In genomic region chr9:76321185-76321828, GRCh38 we compare ENCODE assay signal across 12 cellular contexts.
A peak's percentile ranks its signal among the peaks of the same experiment; 100 is the strongest.
DNase-seq lines count a peak whose midpoint lies in the region; TF ChIP-seq lines count a peak whose summit lies in the region.
"Had no signal": no experiment of that assay in that cellular context is flagged by ENCODE, and none has a peak within 500 bp of the region (broad histone marks: within the 10 kb centered on the region; RNA-seq: fewer than 3 reads in every experiment).

No MANE protein-coding gene starts in this region.

- H3K36me3 ChIP-seq in Caco-2 (ENCODE audit: control insufficient read depth, insufficient read depth, low read length), result no peaks in the 10 kb centered on the region

- no peaks in the 10 kb centered on the region for H3K4me1 ChIP-seq in Caco-2
- H3K4me1 ChIP-seq: psoas muscle had no signal

- no peaks in the 10 kb centered on the region for H3K4me1 Mint-ChIP-seq in Caco-2 (ENCODE audit: low read depth, unreplicated experiment)

- H3K27me3 ChIP-seq in Caco-2 (replicated peaks; ENCODE audit: control insufficient read depth, insufficient read depth, low read length), result no peaks in the 10 kb centered on the region

- H3K9me3 ChIP-seq in Caco-2, result no peaks in the 10 kb centered on the region
- H3K9me3 ChIP-seq: psoas muscle had no signal

- no peaks in the 10 kb centered on the region for H3K9me3 Mint-ChIP-seq in Caco-2 (ENCODE audit: unreplicated experiment)

- H3K4me3 Mint-ChIP-seq in Caco-2 (ENCODE audit: unreplicated experiment), result no peak overlapping the region

- BruUV-seq in Caco-2 (replicated peaks; lab: Mats Ljungman, UMichigan), result no TSS peak

- no peak overlapping the region for H3K4me3 ChIP-seq in astrocyte of the spinal cord (ENCODE audit: low read depth, low read length)
- H3K4me3 ChIP-seq in Caco-2 (ENCODE audit: low read depth, low read length), result no peak overlapping the region
- H3K4me3 ChIP-seq: psoas muscle had no signal

- in situ Hi-C loops in astrocyte of the spinal cord (cut with HindIII; ENCODE audit: low sequenced_read_pairs), result no loop called here

- intact Hi-C loops in Caco-2 (cut with micrococcal nuclease; ENCODE audit: unreplicated experiment), result no loop called here

- no peak overlapping the region for H3K27ac Mint-ChIP-seq in Caco-2 (ENCODE audit: unreplicated experiment)

- TF ChIP-seq CTCF in astrocyte of the spinal cord (IDR thresholded peaks at IDR 0.05; ENCODE audit: low read depth, low read length), result no peak
- no peak for TF ChIP-seq CTCF in Caco-2 (IDR thresholded peaks at IDR 0.05; ENCODE audit: insufficient read depth in 1 of 2, low read depth in 1 of 2, low read length in 1 of 2, severe bottlenecking in 1 of 2, unreplicated experiment in 1 of 2)

- POLR2A ChIA-PET in Caco-2 (lab: Charles Lee), result no interaction called here

- CTCF ChIA-PET in Caco-2 (lab: Charles Lee), result no interaction called here

- H3K27me3 Mint-ChIP-seq in Caco-2 (ENCODE audit: insufficient read depth, unreplicated experiment), result no peaks in the 10 kb centered on the region

- DNase-seq in 8988T (peak; percentile 44), HS-27A (ENCODE audit: low read depth) (peak; percentile 29), astrocyte of the spinal cord (ENCODE audit: low read depth, low spot score) (peak; percentile 88), iris pigment epithelial cell (ENCODE audit: low read depth) (peak; percentile 77), OCI-M2 (lab: John Stamatoyannopoulos, UW; ENCODE audit: unreplicated experiment) (no peak), NCI-H1417 (lab: John Stamatoyannopoulos, UW) (no peak), NCI-H2171 treated with DMSO at 0.1 percent for 48 hours (lab: John Stamatoyannopoulos, UW) (no peak), Caco-2 (no peak)
- DNase-seq: activated CD4-positive, alpha-beta T cell treated with anti-CD3 and anti-CD28 coated beads for 4 hours; DMS79; psoas muscle; SIG-M5 had no signal

- no peaks in the 10 kb centered on the region for H3K36me3 Mint-ChIP-seq in Caco-2 (ENCODE audit: insufficient read depth, unreplicated experiment)

Comparison
In these comparisons a context has a peak if more than half of its experiments do, and no peak if none do; other contexts are left out.
1. DNase-seq: peak in 8988T (single experiment), HS-27A (single experiment), astrocyte of the spinal cord (single experiment) and iris pigment epithelial cell (single experiment); none in OCI-M2 (single experiment), NCI-H1417 (0 of 3), NCI-H2171 treated with DMSO at 0.1 percent for 48 hours (single experiment) and Caco-2 (0 of 2).